12 cellular contexts compared by ENCODE assay signal in genomic region chr2:163610817-163611556, GRCh38.
A peak's percentile ranks its signal among the peaks of the same experiment; 100 is the strongest.
DNase-seq lines count a peak whose midpoint lies in the region; ATAC-seq and TF ChIP-seq lines count a peak whose summit lies in the region.
"Had no signal": no experiment of that assay in that cellular context is flagged by ENCODE, and none has a peak within 500 bp of the region (broad histone marks: within the 10 kb centered on the region; RNA-seq: fewer than 3 reads in every experiment).

No MANE protein-coding gene starts in this region.

- no peak overlapping the region for H3K27ac ChIP-seq in colonic mucosa
- H3K27ac ChIP-seq: spleen, tibial artery had no signal

- no peaks in the 10 kb centered on the region for H3K9me3 ChIP-seq in colonic mucosa
- H3K9me3 ChIP-seq: spleen, tibial artery had no signal

- no peak overlapping the region for H3K4me3 ChIP-seq in colonic mucosa
- H3K4me3 ChIP-seq: spleen, tibial artery had no signal

- intact Hi-C loops in colonic mucosa (cut with DNase I), result no loop called here

- no peaks in the 10 kb centered on the region for H3K27me3 ChIP-seq in colonic mucosa
- H3K27me3 ChIP-seq: spleen, tibial artery had no signal

- H3K36me3 ChIP-seq in colonic mucosa, result no peaks in the 10 kb centered on the region

- ATAC-seq in HG02870 (IDR thresholded peaks at IDR 0.05; ENCODE audit: unreplicated experiment), result peak; percentile 47
- ATAC-seq in GM21381 (IDR thresholded peaks at IDR 0.05; ENCODE audit: unreplicated experiment), result no peak

- no peak for TF ChIP-seq CTCF in colonic mucosa (IDR thresholded peaks at IDR 0.05)

- no peaks in the 10 kb centered on the region for H3K4me1 ChIP-seq in colonic mucosa
- H3K4me1 ChIP-seq: spleen, tibial artery had no signal

- no peak overlapping the region for H3K9ac ChIP-seq in colonic mucosa (ENCODE audit: low read depth in 2 of 2, low read length in 2 of 2)

- DNase-seq in D341Med (ENCODE audit: low spot score) (peak; percentile 67), anterior cingulate cortex (lab: John Stamatoyannopoulos, UW) (peak in 31 of 58 donors; percentile 4 to 54 (median 27)), middle frontal gyrus (ENCODE audit: extremely low spot score, low spot score) (peak; percentile 3), DMS79 (lab: John Stamatoyannopoulos, UW) (no peak), colonic mucosa (no peak), NCI-H446 (lab: John Stamatoyannopoulos, UW) (no peak)
- DNase-seq: activated CD4-positive, CD25-positive, alpha-beta regulatory T cell; NCI-H187 treated with DMSO at 0.1 percent for 48 hours; spleen; tibial artery had no signal

Comparison
In these comparisons a context has a peak if more than half of its experiments do, and no peak if none do; other contexts are left out.
1. DNase-seq: peak in D341Med (single experiment), anterior cingulate cortex (31 of 58) and middle frontal gyrus (single experiment); none in DMS79 (single experiment), colonic mucosa (single experiment) and NCI-H446 (0 of 2).